ENCODE assay signal across 9 cellular contexts in the genomic region with DNA sequence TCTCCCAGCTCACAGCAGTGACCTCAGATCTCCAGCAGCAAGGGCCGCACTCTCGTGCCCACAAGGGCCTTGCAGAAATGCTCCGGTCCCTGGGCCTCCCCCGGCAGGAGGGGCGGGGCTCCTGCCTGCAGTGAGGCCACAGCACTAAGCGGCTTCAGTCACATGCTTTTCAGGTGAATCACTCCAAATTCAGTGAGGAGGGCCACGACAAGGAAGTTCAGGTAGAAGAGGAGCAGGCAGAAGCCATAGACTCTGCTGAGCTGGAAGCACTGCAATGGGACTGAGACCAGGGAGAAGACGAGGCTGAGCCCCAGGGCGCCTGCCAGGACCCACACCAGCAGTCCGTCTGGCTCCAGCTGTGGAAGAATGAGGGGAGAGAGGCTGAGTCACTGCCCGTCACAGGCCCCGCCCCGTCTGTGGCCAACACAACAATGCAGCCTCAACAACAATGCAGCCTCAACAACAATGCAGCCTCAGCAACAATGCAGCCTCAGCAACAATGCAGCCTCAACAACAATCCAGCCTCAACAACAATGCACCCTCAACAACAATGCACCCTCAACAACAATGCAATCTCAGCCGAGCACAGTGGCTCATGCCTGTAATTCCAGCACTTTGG. TPM values are rescaled to one million over a fixed set of nuclear protein-coding genes. Genes with fewer than 3 reads are reported as not detected.
DNase-seq lines count a peak whose midpoint lies in the region; ATAC-seq and TF ChIP-seq lines count a peak whose summit lies in the region.
"Had no signal": no experiment of that assay in that cellular context is flagged by ENCODE, and none has a peak within 500 bp of the region (broad histone marks: within the 10 kb centered on the region; RNA-seq: fewer than 3 reads in every experiment).

No MANE protein-coding gene starts in this region.

- H3K4me1 Mint-ChIP-seq in neural progenitor cell: peaks cover 27% of the 10 kb centered on the region

- ATAC-seq in esophagus mucosa (peak; percentile 87), HG03175 (IDR thresholded peaks at IDR 0.05; ENCODE audit: unreplicated experiment) (no peak)

- TF ChIP-seq CTCF in neural progenitor cell (IDR thresholded peaks at IDR 0.05) (no peak), MM.1S (IDR thresholded peaks at IDR 0.05; ENCODE audit: low read length) (no peak)

- no peaks in the 10 kb centered on the region for H3K9me3 Mint-ChIP-seq in neural progenitor cell

- H3K27ac Mint-ChIP-seq in neural progenitor cell: no peak overlapping the region

- H3K9ac ChIP-seq in NT2/D1 (ENCODE audit: insufficient read length, low read depth): peak overlapping the region; percentile 67
- H3K9ac ChIP-seq in neural progenitor cell: no peak overlapping the region
- H3K9ac ChIP-seq in MM.1S (ENCODE audit: low read length): no peak overlapping the region

- H3K27me3 Mint-ChIP-seq in neural progenitor cell (ENCODE audit: insufficient read depth, low read depth): peaks cover 5% of the 10 kb centered on the region

- H3K4me1 ChIP-seq in NT2/D1 (ENCODE audit: insufficient read depth, insufficient read length) (peaks cover 44% of the 10 kb centered on the region), neural progenitor cell (peaks cover 21% of the 10 kb centered on the region), MM.1S (ENCODE audit: low read length) (no peaks in the 10 kb centered on the region)

- DNase-seq in Caki2 (ENCODE audit: low read depth) (peak; percentile 81), NT2/D1 (ENCODE audit: low read depth, low spot score) (peak; percentile 73), neural progenitor cell (ENCODE audit: low spot score) (peak; percentile 68), germinal center (ENCODE audit: low spot score) (no peak), NCI-H1694 (lab: John Stamatoyannopoulos, UW) (no peak), MM.1S (no peak)

- H3F3A ChIP-seq in neural progenitor cell (ENCODE audit: low read depth): peaks cover 30% of the 10 kb centered on the region
- no peaks in the 10 kb centered on the region for H3F3A ChIP-seq in MM.1S (ENCODE audit: insufficient read depth, low read length)

- H3K4me2 ChIP-seq in neural progenitor cell (no peak overlapping the region), MM.1S (ENCODE audit: low read depth, low read length) (no peak overlapping the region)

- H4K20me1 ChIP-seq in neural progenitor cell (ENCODE audit: low read depth) (no peaks in the 10 kb centered on the region), MM.1S (ENCODE audit: insufficient read depth, low read length) (no peaks in the 10 kb centered on the region)

- peaks cover 48% of the 10 kb centered on the region for H3K36me3 ChIP-seq in NT2/D1 (ENCODE audit: insufficient read depth, insufficient read length, low read length)
- no peaks in the 10 kb centered on the region for H3K36me3 ChIP-seq in neural progenitor cell
- H3K36me3 ChIP-seq in MM.1S (replicated peaks; ENCODE audit: insufficient read depth, low read length): no peaks in the 10 kb centered on the region

- H2AFZ ChIP-seq in neural progenitor cell (replicated peaks) (no peak overlapping the region), MM.1S (ENCODE audit: low read length) (no peak overlapping the region)

- no peak overlapping the region for H3K27ac ChIP-seq in neural progenitor cell
- no peak overlapping the region for H3K27ac ChIP-seq in MM.1S (ENCODE audit: low read length)
- H3K27ac ChIP-seq: HL-60 had no signal

- H3K4me3 Mint-ChIP-seq in neural progenitor cell: no peak overlapping the region

- H3K27me3 ChIP-seq in NT2/D1 (ENCODE audit: insufficient read depth, insufficient read length): no peaks in the 10 kb centered on the region
- H3K27me3 ChIP-seq in neural progenitor cell: no peaks in the 10 kb centered on the region
- no peaks in the 10 kb centered on the region for H3K27me3 ChIP-seq in MM.1S (replicated peaks; ENCODE audit: insufficient read depth, low read length)

- H3K4me3 ChIP-seq in NT2/D1 (ENCODE audit: insufficient read length, low read depth) (no peak overlapping the region), neural progenitor cell (no peak overlapping the region), MM.1S (ENCODE audit: low read length) (no peak overlapping the region)

- H3K9me3 ChIP-seq in NT2/D1 (ENCODE audit: insufficient read depth, low read length) (peaks cover 9% of the 10 kb centered on the region; the same call in 1 of the 2 replicates), neural progenitor cell (ENCODE audit: low read depth) (no peaks in the 10 kb centered on the region), MM.1S (replicated peaks; ENCODE audit: insufficient read depth, low read length) (no peaks in the 10 kb centered on the region)

- in situ Hi-C loops in Caki2 (cut with HindIII; ENCODE audit: low pct_unique_long_range_greater_than_20kb, low sequenced_read_pairs): no loop called here

- no peaks in the 10 kb centered on the region for H3K36me3 Mint-ChIP-seq in neural progenitor cell

- H3K9me2 ChIP-seq in MM.1S (replicated peaks; ENCODE audit: insufficient read depth, low read length): no peaks in the 10 kb centered on the region

- no peaks in the 10 kb centered on the region for H3K79me2 ChIP-seq in neural progenitor cell (ENCODE audit: low read depth)
- no peaks in the 10 kb centered on the region for H3K79me2 ChIP-seq in MM.1S (ENCODE audit: low read length)

RNA-seq across cellular contexts. Expression of gene SLC8B1, which starts 35.2 kb away (rescaled TPM):
- 18.5 and 20.2 TPM in 2 replicates for total RNA-seq in Caki2 (2014; rRNA removed; shearing (Covaris generic); ENCODE audit: low replicate concordance)
- total RNA-seq in esophagus mucosa (16.8 TPM), neural progenitor cell (ENCODE audit: low replicate concordance) (3.0 and 7.5 TPM in 2 replicates)

RNA-seq across cellular contexts. Expression of gene PLBD2, which starts 58.7 kb away (rescaled TPM):
- 10.1 and 12.6 TPM in 2 replicates for total RNA-seq in Caki2 (2014; rRNA removed; shearing (Covaris generic); ENCODE audit: low replicate concordance)
- total RNA-seq in esophagus mucosa: 14.1 TPM
- total RNA-seq in neural progenitor cell (ENCODE audit: low replicate concordance): 4.9 and 12.0 TPM in 2 replicates

Comparison
In these comparisons a context has a peak if more than half of its experiments do, and no peak if none do; other contexts are left out.
1. DNase-seq: peak in Caki2 (single experiment), NT2/D1 (single experiment) and neural progenitor cell (single experiment); none in germinal center (single experiment), NCI-H1694 (single experiment) and MM.1S (single experiment).